27 cellular contexts compared by ENCODE assay signal in the genomic region with DNA sequence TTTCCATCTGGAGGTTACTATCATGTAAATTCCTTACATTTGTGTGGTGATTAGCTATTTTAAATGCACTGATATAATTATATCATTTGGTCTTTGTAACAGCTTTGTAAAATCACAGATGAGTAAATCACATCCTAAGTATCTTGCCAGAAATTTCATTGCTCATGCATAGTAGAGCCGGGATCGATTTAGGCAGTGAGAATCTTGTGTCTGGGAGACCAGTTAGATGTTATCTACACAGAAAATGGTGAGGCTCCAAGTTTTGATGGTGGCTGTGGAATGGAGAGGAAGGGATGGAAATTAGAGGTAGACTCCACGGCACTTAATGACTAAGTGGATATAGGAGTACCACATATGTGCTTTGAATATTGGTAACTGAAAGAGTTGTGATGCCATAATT.
"Had no signal": no experiment of that assay in that cellular context is flagged by ENCODE, and none has a peak within 500 bp of the region (broad histone marks: within the 10 kb centered on the region; RNA-seq: fewer than 3 reads in every experiment).

No MANE protein-coding gene starts in this region.

- H2AFZ ChIP-seq: hepatocyte had no signal

- H3K4me1 Mint-ChIP-seq: naive thymus-derived CD8-positive, alpha-beta T cell; neural crest cell; stimulated activated naive B cell treated with anti-CD40 and anti-IgM and Interleukin-4, amounts not matched to agents 10 μg/mL and 1 μg/mL and 100 μg/mL, for 72 hours had no signal

- H3K4me1 ChIP-seq: left lung, pancreas, right lobe of liver, stomach, testis, thyroid gland, transverse colon, upper lobe of left lung, vagina had no signal

- H3K27me3 ChIP-seq: hepatocyte, left lung, pancreas, right lobe of liver, stomach, testis, thyroid gland, transverse colon, upper lobe of left lung, vagina had no signal

- H3K4me3 Mint-ChIP-seq: naive thymus-derived CD8-positive, alpha-beta T cell; nephron; neural crest cell; stimulated activated naive B cell treated with anti-CD40 and anti-IgM and Interleukin-4, amounts not matched to agents 10 μg/mL and 1 μg/mL and 100 μg/mL, for 72 hours had no signal

- H3K36me3 ChIP-seq: left lung, lower lobe of right lung, pancreas, right lobe of liver, stomach, thyroid gland, transverse colon, upper lobe of left lung, vagina had no signal

- DNase-seq: islet precursor cell; kidney glomerular epithelial cell; left cardiac atrium; left lung; lower lobe of right lung; mammary epithelial cell; mesenchymal stem cell; naive thymus-derived CD8-positive, alpha-beta T cell; nucleus accumbens; pancreas; posterior cingulate gyrus; psoas muscle; right lobe of liver; stimulated activated CD4-positive, alpha-beta T cell treated with anti-CD3 and anti-CD28 coated beads, Interleukin-1b, Interleukin-23, amount 100 ng/mL, for 48 hours; stimulated activated CD4-positive, alpha-beta T cell treated with anti-CD3 and anti-CD28 coated beads, Interleukin-2, amount 100 ng/mL, for 48 hours; stimulated activated naive B cell treated with anti-CD40 and anti-IgM and Interleukin-4, amounts not matched to agents 10 μg/mL and 1 μg/mL and 100 μg/mL, for 72 hours; stimulated activated naive CD8-positive, alpha-beta T cell treated with anti-CD3 and anti-CD28 coated beads, Interleukin-15, Interleukin-2, amounts not matched to agents 100 U/mL and 50 U/mL, for 24 hours; stomach; testis; thyroid gland; transverse colon; upper lobe of left lung had no signal

- H3K9me3 ChIP-seq: left lung, lower lobe of right lung, pancreas, psoas muscle, right lobe of liver, stomach, testis, thyroid gland, transverse colon, upper lobe of left lung, vagina had no signal

- H3K36me3 Mint-ChIP-seq: naive thymus-derived CD8-positive, alpha-beta T cell; stimulated activated naive B cell treated with anti-CD40 and anti-IgM and Interleukin-4, amounts not matched to agents 10 μg/mL and 1 μg/mL and 100 μg/mL, for 72 hours had no signal

- H3K79me2 ChIP-seq: hepatocyte had no signal

- H3K27ac Mint-ChIP-seq: naive thymus-derived CD8-positive, alpha-beta T cell; nephron; stimulated activated naive B cell treated with anti-CD40 and anti-IgM and Interleukin-4, amounts not matched to agents 10 μg/mL and 1 μg/mL and 100 μg/mL, for 72 hours had no signal

- H3K4me2 ChIP-seq: hepatocyte, smooth muscle cell had no signal

- H3K27me3 Mint-ChIP-seq: stimulated activated naive B cell treated with anti-CD40 and anti-IgM and Interleukin-4, amounts not matched to agents 10 μg/mL and 1 μg/mL and 100 μg/mL, for 72 hours had no signal

- H3K27ac ChIP-seq: hepatocyte, left lung, lower lobe of right lung, pancreas, psoas muscle, right lobe of liver, stomach, testis, thyroid gland, transverse colon, upper lobe of left lung, vagina had no signal

- ATAC-seq: left cardiac atrium; left lung; lower lobe of right lung; naive thymus-derived CD8-positive, alpha-beta T cell; pancreas; psoas muscle; right lobe of liver; stimulated activated naive B cell treated with anti-CD40 and anti-IgM and Interleukin-4, amounts not matched to agents 10 μg/mL and 1 μg/mL and 100 μg/mL, for 72 hours; stimulated activated naive CD8-positive, alpha-beta T cell treated with anti-CD3 and anti-CD28 coated beads, Interleukin-15, Interleukin-2, amounts not matched to agents 100 U/mL and 50 U/mL, for 24 hours had no signal

- H3K9me3 Mint-ChIP-seq: stimulated activated naive B cell treated with anti-CD40 and anti-IgM and Interleukin-4, amounts not matched to agents 10 μg/mL and 1 μg/mL and 100 μg/mL, for 72 hours had no signal

- H3K4me3 ChIP-seq: hepatocyte, left lung, lower lobe of right lung, pancreas, psoas muscle, right lobe of liver, smooth muscle cell, stomach, testis, thyroid gland, transverse colon, upper lobe of left lung, vagina had no signal
